17 cellular contexts compared by ENCODE assay signal in genomic region chr16:82874672-82875071, GRCh38.
A peak's percentile ranks its signal among the peaks of the same experiment; 100 is the strongest.
DNase-seq lines count a peak whose midpoint lies in the region; ATAC-seq and TF ChIP-seq lines count a peak whose summit lies in the region.
"Had no signal": no experiment of that assay in that cellular context is flagged by ENCODE, and none has a peak within 500 bp of the region (broad histone marks: within the 10 kb centered on the region; RNA-seq: fewer than 3 reads in every experiment).

No MANE protein-coding gene starts in this region.

- TF ChIP-seq RAD21 in SK-N-SH (IDR thresholded peaks at IDR 0.05; ENCODE audit: low read length) = no peak

- CTCF ChIA-PET in SK-N-SH (lab: Yijun Ruan, JAX) (no interaction called here), WTC11 (lab: Charles Lee) (no interaction called here), OCI-LY7 (lab: Charles Lee; ENCODE audit: unreplicated experiment) (no interaction called here)

- peak overlapping the region; percentile 69; the same call in 1 of the 2 replicates for H3K27ac Mint-ChIP-seq in WTC11
- H3K27ac Mint-ChIP-seq: CD14-positive monocyte; CD8-positive, alpha-beta T cell had no signal

- 0 out of 2 replicates have a peak, but pooled peaks cover 4% of the 10 kb centered on the region for H3K36me3 Mint-ChIP-seq in WTC11
- H3K36me3 Mint-ChIP-seq: CD14-positive monocyte; CD8-positive, alpha-beta T cell had no signal

- no peak for TF ChIP-seq EP300 in SK-N-SH (IDR thresholded peaks at IDR 0.05; ENCODE audit: borderline replicate concordance in 1 of 2, low read depth in 1 of 2, low read length in 1 of 2)

- H3K9me3 ChIP-seq in SK-N-SH (no peaks in the 10 kb centered on the region; the same call in 1 of the 2 replicates), osteoblast (ENCODE audit: low read depth, low read length) (no peaks in the 10 kb centered on the region), OCI-LY7 (ENCODE audit: low read length) (no peaks in the 10 kb centered on the region)

- H3K9ac ChIP-seq in SK-N-SH = no peak overlapping the region
- H3K9ac ChIP-seq: GM23248 had no signal

- BruUV-seq in OCI-LY7 (replicated peaks; lab: Mats Ljungman, UMichigan) = no TSS peak

- H3K4me3 Mint-ChIP-seq in WTC11 = no peak overlapping the region
- H3K4me3 Mint-ChIP-seq: CD14-positive monocyte; CD8-positive, alpha-beta T cell had no signal

- intact Hi-C loops in sciatic nerve (cut with DNase I) (no loop called here), OCI-LY7 (cut with micrococcal nuclease; ENCODE audit: unreplicated experiment) (no loop called here)

- H3K4me2 ChIP-seq in SK-N-SH = peak overlapping the region; percentile 31; the same call in 1 of the 2 replicates
- peak overlapping the region; percentile 41 for H3K4me2 ChIP-seq in osteoblast (ENCODE audit: insufficient read depth, low read length)
- no peak overlapping the region for H3K4me2 ChIP-seq in OCI-LY7 (ENCODE audit: low read length)

- H3K27ac ChIP-seq in SK-N-SH (ENCODE audit: low read depth in 2 of 2, low read length in 1 of 2) = peak overlapping the region in 1 of 2 experiments; percentile 51; a peak in 1 of 4 replicates
- peak overlapping the region; percentile 63 for H3K27ac ChIP-seq in osteoblast (ENCODE audit: low read depth, low read length)
- H3K27ac ChIP-seq in OCI-LY7 (ENCODE audit: low read depth, low read length, poor library complexity, severe bottlenecking) = no peak overlapping the region
- H3K27ac ChIP-seq: 22Rv1, GM23248 had no signal

- H3K4me3 ChIP-seq in SK-N-SH (ENCODE audit: low read depth in 2 of 2, low read length in 1 of 2) (no peak overlapping the region), osteoblast (ENCODE audit: insufficient read depth, low read length) (no peak overlapping the region), OCI-LY7 (ENCODE audit: low read depth, low read length, poor library complexity, severe bottlenecking) (no peak overlapping the region)
- H3K4me3 ChIP-seq: GM23248 had no signal

- H3K4me1 ChIP-seq in SK-N-SH (ENCODE audit: control insufficient read depth in 1 of 2, insufficient read depth in 2 of 2, low read depth in 1 of 2, low read length in 1 of 2) (no peaks in the 10 kb centered on the region), osteoblast (ENCODE audit: insufficient read depth, low read length) (peaks cover 13% of the 10 kb centered on the region), OCI-LY7 (ENCODE audit: insufficient read depth, low read length, poor library complexity, severe bottlenecking) (no peaks in the 10 kb centered on the region)

- POLR2A ChIA-PET in SK-N-SH (lab: Yijun Ruan, JAX) (no interaction called here), WTC11 (lab: Charles Lee) (no interaction called here), OCI-LY7 (lab: Charles Lee) (no interaction called here)

- ATAC-seq in SK-N-SH treated with all-trans-retinoic acid at 6 μM for 48 hours (no peak), WTC11 (peak; percentile 80), sciatic nerve (no peak)
- ATAC-seq: CD8-positive, alpha-beta T cell; HepG2 had no signal

- H3K79me2 ChIP-seq in SK-N-SH (ENCODE audit: insufficient read depth) (no peaks in the 10 kb centered on the region), osteoblast (ENCODE audit: insufficient read depth, low read length) (no peaks in the 10 kb centered on the region), OCI-LY7 (ENCODE audit: insufficient read depth, low read depth, low read length) (no peaks in the 10 kb centered on the region)

- H3K27me3 ChIP-seq in SK-N-SH (ENCODE audit: insufficient read depth) = no peaks in the 10 kb centered on the region
- no peaks in the 10 kb centered on the region for H3K27me3 ChIP-seq in osteoblast (ENCODE audit: insufficient read depth, low read length)

- H3K27me3 Mint-ChIP-seq in WTC11 (ENCODE audit: low read depth) = 0 out of 2 replicates have a peak, but pooled peaks cover 2% of the 10 kb centered on the region

- H3K36me3 ChIP-seq in SK-N-SH (replicated peaks in 1 of 2; ENCODE audit: control insufficient read depth in 1 of 2, insufficient read depth in 2 of 2, low read length in 1 of 2) (no peaks in the 10 kb centered on the region), osteoblast (ENCODE audit: insufficient read depth, low read length) (no peaks in the 10 kb centered on the region), OCI-LY7 (ENCODE audit: insufficient read depth, low read length) (no peaks in the 10 kb centered on the region)

- peaks cover 10% of the 10 kb centered on the region for H3F3A ChIP-seq in SK-N-SH (replicated peaks; ENCODE audit: insufficient read depth)

- TF ChIP-seq CTCF in SK-N-SH (IDR thresholded peaks at IDR 0.05) (no peak), WTC11 (IDR thresholded peaks at IDR 0.05) (no peak), osteoblast (IDR thresholded peaks at IDR 0.05; ENCODE audit: extremely low read depth, low read depth, low read length) (no peak), OCI-LY7 (conservative IDR thresholded peaks at IDR 0.05; ENCODE audit: low read length) (no peak)

- H3K9me2 ChIP-seq in SK-N-SH = no peaks in the 10 kb centered on the region
- no peaks in the 10 kb centered on the region for H3K9me2 ChIP-seq in OCI-LY7 (ENCODE audit: insufficient read depth, low read length)

- 47% methylated on average over 1 of the region's 1 CpG for WGBS in SK-N-SH (ENCODE audit: low lambda C conversion rate)

- H3K4me1 Mint-ChIP-seq in WTC11 = peaks cover 28% of the 10 kb centered on the region
- H3K4me1 Mint-ChIP-seq: CD14-positive monocyte had no signal

- H2AFZ ChIP-seq in SK-N-SH (ENCODE audit: low read depth) (no peak overlapping the region), osteoblast (ENCODE audit: low read length) (no peak overlapping the region), OCI-LY7 (ENCODE audit: low read length) (no peak overlapping the region)
- H2AFZ ChIP-seq: GM23248 had no signal

- peaks cover 35% of the 10 kb centered on the region for H3K9me3 Mint-ChIP-seq in WTC11

- DNase-seq in SK-N-SH (no peak), WTC11 (ENCODE audit: low spot score) (no peak), iPS DF 19.7 (ENCODE audit: low read depth, low spot score) (peak; percentile 5), osteoblast (ENCODE audit: insufficient read length, low spot score, missing footprints) (no peak), sciatic nerve (ENCODE audit: low spot score) (no peak), OCI-LY7 (ENCODE audit: low spot score) (no peak), ureter (ENCODE audit: low spot score) (no peak)
- DNase-seq: CD8-positive, alpha-beta T cell; COR-L47; DMS153; DMS79 treated with DMSO at 0.1 percent for 48 hours; GM23248; H7 had no signal

- H4K20me1 ChIP-seq in SK-N-SH (ENCODE audit: insufficient read depth) (no peaks in the 10 kb centered on the region), osteoblast (ENCODE audit: insufficient read depth, low read length) (no peaks in the 10 kb centered on the region), OCI-LY7 (ENCODE audit: insufficient read depth, low read length) (no peaks in the 10 kb centered on the region)

TF ChIP-seq in SK-N-SH, 30 proteins besides CTCF, POLR2A, EP300 and RAD21 (continues in another document):
- no peak for TF ChIP-seq ELF1 (IDR thresholded peaks at IDR 0.05)
- TF ChIP-seq EZH2phosphoT487 (IDR thresholded peaks at IDR 0.05; ENCODE audit: borderline replicate concordance, low read depth) = no peak
- no peak for TF ChIP-seq FOXM1 (IDR thresholded peaks at IDR 0.05; ENCODE audit: low read depth)
- no peak for TF ChIP-seq TEAD4 (IDR thresholded peaks at IDR 0.05; ENCODE audit: borderline replicate concordance, insufficient read depth)
- TF ChIP-seq GABPA (IDR thresholded peaks at IDR 0.05; ENCODE audit: low read depth) = no peak
- TF ChIP-seq RXRA (IDR thresholded peaks at IDR 0.05; ENCODE audit: borderline replicate concordance, low read depth) = no peak
- no peak for TF ChIP-seq POLR2AphosphoS5 (IDR thresholded peaks at IDR 0.05; ENCODE audit: low read depth, low read length)
- TF ChIP-seq MEF2A (IDR thresholded peaks at IDR 0.05; ENCODE audit: borderline replicate concordance, low read depth) = no peak
- TF ChIP-seq CHD2 (IDR thresholded peaks at IDR 0.05; ENCODE audit: low read length, partially characterized antibody) = no peak

TF ChIP-seq in SK-N-SH treated with all-trans-retinoic acid at 6 μM for 48 hours, 23 proteins besides CTCF, POLR2A, EP300 and RAD21 (continues in another document):
- no peak for TF ChIP-seq ESRRG (CRISPR knock-in tag; IDR thresholded peaks at IDR 0.05)
- no peak for TF ChIP-seq ZNF70 (CRISPR knock-in tag; IDR thresholded peaks at IDR 0.05)
- TF ChIP-seq RARB (CRISPR knock-in tag; IDR thresholded peaks at IDR 0.05) = no peak
- no peak for TF ChIP-seq PPARA (CRISPR knock-in tag; IDR thresholded peaks at IDR 0.05; ENCODE audit: borderline replicate concordance)
- TF ChIP-seq ZNF8 (CRISPR knock-in tag; IDR thresholded peaks at IDR 0.05) = no peak
- TF ChIP-seq ZFP3 (CRISPR knock-in tag; IDR thresholded peaks at IDR 0.05) = no peak
- TF ChIP-seq ARNTL (CRISPR knock-in tag; IDR thresholded peaks at IDR 0.05; ENCODE audit: borderline replicate concordance, low read depth) = no peak

TF ChIP-seq in WTC11, 78 proteins besides CTCF, POLR2A, EP300 and RAD21:
- TF ChIP-seq ZNF219 (CRISPR knock-in tag; IDR thresholded peaks at IDR 0.05; ENCODE audit: borderline replicate concordance) (no peak), ZNF423 (CRISPR knock-in tag; IDR thresholded peaks at IDR 0.05) (no peak), ATF3 (CRISPR knock-in tag; conservative IDR thresholded peaks at IDR 0.05) (no peak), E2F4 (CRISPR knock-in tag; IDR thresholded peaks at IDR 0.05; ENCODE audit: borderline replicate concordance, low read depth) (no peak), SP1 (CRISPR knock-in tag; conservative IDR thresholded peaks at IDR 0.05) (no peak)
